ENCODE assay signal across 18 cellular contexts in the genomic region with DNA sequence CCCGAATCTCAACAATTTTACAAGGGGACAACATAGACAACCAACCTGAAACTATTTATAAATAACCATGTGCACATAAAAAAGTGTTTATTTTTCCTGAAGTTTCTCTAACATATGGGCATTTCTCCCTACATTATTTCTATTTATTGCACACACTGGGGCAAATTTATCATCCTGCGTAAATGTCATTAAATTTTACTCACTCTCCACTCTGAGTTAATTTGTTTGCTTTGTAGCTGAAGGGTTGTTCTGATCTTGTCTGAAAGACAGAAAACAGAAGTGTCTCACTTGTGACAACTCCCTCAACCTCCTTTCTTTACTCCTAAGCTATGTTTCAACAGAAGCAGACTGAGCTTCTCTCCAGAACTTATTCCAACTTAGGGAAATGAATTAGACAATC.
A peak's percentile ranks its signal among the peaks of the same experiment; 100 is the strongest.
DNase-seq lines count a peak whose midpoint lies in the region; ATAC-seq, FAIRE-seq and TF ChIP-seq lines count a peak whose summit lies in the region.
"Had no signal": no experiment of that assay in that cellular context is flagged by ENCODE, and none has a peak within 500 bp of the region (broad histone marks: within the 10 kb centered on the region; RNA-seq: fewer than 3 reads in every experiment).

No MANE protein-coding gene starts in this region.

- no peak for ATAC-seq in SK-N-SH treated with all-trans-retinoic acid at 6 μM for 48 hours
- ATAC-seq: CD8-positive, alpha-beta T cell had no signal

- no peak overlapping the region for H3K4me3 ChIP-seq in SK-N-SH (ENCODE audit: low read depth in 2 of 2, low read length in 1 of 2)

- POLR2A ChIA-PET in SK-N-SH (lab: Yijun Ruan, JAX): no interaction called here

- no peak for TF ChIP-seq CTCF in SK-N-SH (IDR thresholded peaks at IDR 0.05)

- peak; percentile 87 for FAIRE-seq in endometrium (lab: Jason Lieb, UNC)
- FAIRE-seq: D721Med, GM19239 had no signal

- TF ChIP-seq EP300 in SK-N-SH (IDR thresholded peaks at IDR 0.05; ENCODE audit: borderline replicate concordance in 1 of 2, low read depth in 1 of 2, low read length in 1 of 2): no peak

- WGBS in SK-N-SH (ENCODE audit: low lambda C conversion rate): 97% methylated on average over 2 of the region's 2 CpGs

- no peaks in the 10 kb centered on the region; the same call in 1 of the 2 replicates for H4K20me1 ChIP-seq in SK-N-SH (ENCODE audit: insufficient read depth)

- H3K36me3 ChIP-seq in SK-N-SH (replicated peaks in 1 of 2; ENCODE audit: control insufficient read depth in 1 of 2, insufficient read depth in 2 of 2, low read length in 1 of 2): peaks cover 0 to 4% of the 10 kb centered on the region in 2 experiments

- no peak overlapping the region for H3K9ac ChIP-seq in SK-N-SH

- no peak overlapping the region for H3K4me2 ChIP-seq in SK-N-SH

- H3K9me3 ChIP-seq in SK-N-SH: no peaks in the 10 kb centered on the region

- H3K27me3 ChIP-seq in SK-N-SH (ENCODE audit: insufficient read depth): no peaks in the 10 kb centered on the region

- H2AFZ ChIP-seq in SK-N-SH (ENCODE audit: low read depth): no peak overlapping the region

- H3K9me2 ChIP-seq in SK-N-SH: no peaks in the 10 kb centered on the region

- CTCF ChIA-PET in SK-N-SH (lab: Yijun Ruan, JAX): interaction anchor here (1.4 kb wide), 1 partner anchor 11 kb away, joined by 6 read pairs; no protein-coding TSS in a partner anchor

- DNase-seq in DMS79 (lab: John Stamatoyannopoulos, UW): peak; percentile 11
- DNase-seq in DMS79 treated with DMSO at 0.1 percent for 48 hours (lab: John Stamatoyannopoulos, UW): no peak
- no peak for DNase-seq in SK-N-SH
- no peak for DNase-seq in activated gamma-delta T cell (lab: John Stamatoyannopoulos, UW)
- no peak for DNase-seq in RKO (ENCODE audit: low spot score)
- DNase-seq in anterior cingulate cortex (lab: John Stamatoyannopoulos, UW): no peak
- DNase-seq: CD8-positive, alpha-beta T cell; COR-L47; DMS153; GF-D8; GOT3; H9; HFFc6 had no signal

- peak overlapping the region; percentile 58 to 90; a peak in 2 of 4 replicates for H3K27ac ChIP-seq in SK-N-SH (ENCODE audit: low read depth in 2 of 2, low read length in 1 of 2)
- H3K27ac ChIP-seq: 22Rv1 had no signal

- peaks cover 9 to 46% of the 10 kb centered on the region in 2 experiments for H3K4me1 ChIP-seq in SK-N-SH (ENCODE audit: control insufficient read depth in 1 of 2, insufficient read depth in 2 of 2, low read depth in 1 of 2, low read length in 1 of 2)

- peaks cover 96% of the 10 kb centered on the region for H3K79me2 ChIP-seq in SK-N-SH (ENCODE audit: insufficient read depth)

- no peak for TF ChIP-seq RAD21 in SK-N-SH (IDR thresholded peaks at IDR 0.05; ENCODE audit: low read length)

- H3F3A ChIP-seq in SK-N-SH (replicated peaks; ENCODE audit: insufficient read depth): peaks cover 48% of the 10 kb centered on the region

TF ChIP-seq in SK-N-SH, 30 proteins besides CTCF, POLR2A, EP300 and RAD21:
- TF ChIP-seq GATA2 (CRISPR knock-in tag; IDR thresholded peaks at IDR 0.05): 0 out of 2 replicates have a peak, but pooled peaks have one; percentile 21
- no peak for TF ChIP-seq NRF1 (IDR thresholded peaks at IDR 0.05; ENCODE audit: low read depth, low read length)

TF ChIP-seq in SK-N-SH treated with all-trans-retinoic acid at 6 μM for 48 hours, 23 proteins besides CTCF, POLR2A, EP300 and RAD21:
- TF ChIP-seq GLIS3 (CRISPR knock-in tag; IDR thresholded peaks at IDR 0.05) (no peak), ZC3H10 (CRISPR knock-in tag; IDR thresholded peaks at IDR 0.05) (no peak), OSR1 (CRISPR knock-in tag; IDR thresholded peaks at IDR 0.05) (no peak), SNAI2 (CRISPR knock-in tag; IDR thresholded peaks at IDR 0.05) (no peak), ISL1 (CRISPR knock-in tag; IDR thresholded peaks at IDR 0.05) (no peak), ZNF70 (CRISPR knock-in tag; IDR thresholded peaks at IDR 0.05) (no peak), CSDC2 (CRISPR knock-in tag; IDR thresholded peaks at IDR 0.05) (no peak), RARB (CRISPR knock-in tag; IDR thresholded peaks at IDR 0.05) (no peak), ZNF8 (CRISPR knock-in tag; IDR thresholded peaks at IDR 0.05) (no peak)
- TF ChIP-seq, protein P1, sequence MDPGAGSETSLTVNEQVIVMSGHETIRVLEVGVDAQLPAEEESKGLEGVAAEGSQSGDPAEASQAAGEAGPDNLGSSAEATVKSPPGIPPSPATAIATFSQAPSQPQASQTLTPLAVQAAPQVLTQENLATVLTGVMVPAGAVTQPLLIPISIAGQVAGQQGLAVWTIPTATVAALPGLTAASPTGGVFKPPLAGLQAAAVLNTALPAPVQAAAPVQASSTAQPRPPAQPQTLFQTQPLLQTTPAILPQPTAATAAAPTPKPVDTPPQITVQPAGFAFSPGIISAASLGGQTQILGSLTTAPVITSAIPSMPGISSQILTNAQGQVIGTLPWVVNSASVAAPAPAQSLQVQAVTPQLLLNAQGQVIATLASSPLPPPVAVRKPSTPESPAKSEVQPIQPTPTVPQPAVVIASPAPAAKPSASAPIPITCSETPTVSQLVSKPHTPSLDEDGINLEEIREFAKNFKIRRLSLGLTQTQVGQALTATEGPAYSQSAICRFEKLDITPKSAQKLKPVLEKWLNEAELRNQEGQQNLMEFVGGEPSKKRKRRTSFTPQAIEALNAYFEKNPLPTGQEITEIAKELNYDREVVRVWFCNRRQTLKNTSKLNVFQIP (CRISPR knock-in tag; IDR thresholded peaks at IDR 0.05; ENCODE audit: borderline replicate concordance, low read depth): no peak
- TF ChIP-seq, protein P2, sequence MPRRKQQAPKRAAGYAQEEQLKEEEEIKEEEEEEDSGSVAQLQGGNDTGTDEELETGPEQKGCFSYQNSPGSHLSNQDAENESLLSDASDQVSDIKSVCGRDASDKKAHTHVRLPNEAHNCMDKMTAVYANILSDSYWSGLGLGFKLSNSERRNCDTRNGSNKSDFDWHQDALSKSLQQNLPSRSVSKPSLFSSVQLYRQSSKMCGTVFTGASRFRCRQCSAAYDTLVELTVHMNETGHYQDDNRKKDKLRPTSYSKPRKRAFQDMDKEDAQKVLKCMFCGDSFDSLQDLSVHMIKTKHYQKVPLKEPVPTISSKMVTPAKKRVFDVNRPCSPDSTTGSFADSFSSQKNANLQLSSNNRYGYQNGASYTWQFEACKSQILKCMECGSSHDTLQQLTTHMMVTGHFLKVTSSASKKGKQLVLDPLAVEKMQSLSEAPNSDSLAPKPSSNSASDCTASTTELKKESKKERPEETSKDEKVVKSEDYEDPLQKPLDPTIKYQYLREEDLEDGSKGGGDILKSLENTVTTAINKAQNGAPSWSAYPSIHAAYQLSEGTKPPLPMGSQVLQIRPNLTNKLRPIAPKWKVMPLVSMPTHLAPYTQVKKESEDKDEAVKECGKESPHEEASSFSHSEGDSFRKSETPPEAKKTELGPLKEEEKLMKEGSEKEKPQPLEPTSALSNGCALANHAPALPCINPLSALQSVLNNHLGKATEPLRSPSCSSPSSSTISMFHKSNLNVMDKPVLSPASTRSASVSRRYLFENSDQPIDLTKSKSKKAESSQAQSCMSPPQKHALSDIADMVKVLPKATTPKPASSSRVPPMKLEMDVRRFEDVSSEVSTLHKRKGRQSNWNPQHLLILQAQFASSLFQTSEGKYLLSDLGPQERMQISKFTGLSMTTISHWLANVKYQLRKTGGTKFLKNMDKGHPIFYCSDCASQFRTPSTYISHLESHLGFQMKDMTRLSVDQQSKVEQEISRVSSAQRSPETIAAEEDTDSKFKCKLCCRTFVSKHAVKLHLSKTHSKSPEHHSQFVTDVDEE (CRISPR knock-in tag; IDR thresholded peaks at IDR 0.05): no peak
- TF ChIP-seq, protein P3, sequence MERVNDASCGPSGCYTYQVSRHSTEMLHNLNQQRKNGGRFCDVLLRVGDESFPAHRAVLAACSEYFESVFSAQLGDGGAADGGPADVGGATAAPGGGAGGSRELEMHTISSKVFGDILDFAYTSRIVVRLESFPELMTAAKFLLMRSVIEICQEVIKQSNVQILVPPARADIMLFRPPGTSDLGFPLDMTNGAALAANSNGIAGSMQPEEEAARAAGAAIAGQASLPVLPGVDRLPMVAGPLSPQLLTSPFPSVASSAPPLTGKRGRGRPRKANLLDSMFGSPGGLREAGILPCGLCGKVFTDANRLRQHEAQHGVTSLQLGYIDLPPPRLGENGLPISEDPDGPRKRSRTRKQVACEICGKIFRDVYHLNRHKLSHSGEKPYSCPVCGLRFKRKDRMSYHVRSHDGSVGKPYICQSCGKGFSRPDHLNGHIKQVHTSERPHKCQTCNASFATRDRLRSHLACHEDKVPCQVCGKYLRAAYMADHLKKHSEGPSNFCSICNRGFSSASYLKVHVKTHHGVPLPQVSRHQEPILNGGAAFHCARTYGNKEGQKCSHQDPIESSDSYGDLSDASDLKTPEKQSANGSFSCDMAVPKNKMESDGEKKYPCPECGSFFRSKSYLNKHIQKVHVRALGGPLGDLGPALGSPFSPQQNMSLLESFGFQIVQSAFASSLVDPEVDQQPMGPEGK (CRISPR knock-in tag; IDR thresholded peaks at IDR 0.05; ENCODE audit: borderline replicate concordance): no peak
TF ChIP-seq in SK-N-SH treated with all-trans-retinoic acid at 6 μM for 48 hours: peak in this region for 0.
